ENCODE assay signal across 2 cellular contexts in the genomic region with DNA sequence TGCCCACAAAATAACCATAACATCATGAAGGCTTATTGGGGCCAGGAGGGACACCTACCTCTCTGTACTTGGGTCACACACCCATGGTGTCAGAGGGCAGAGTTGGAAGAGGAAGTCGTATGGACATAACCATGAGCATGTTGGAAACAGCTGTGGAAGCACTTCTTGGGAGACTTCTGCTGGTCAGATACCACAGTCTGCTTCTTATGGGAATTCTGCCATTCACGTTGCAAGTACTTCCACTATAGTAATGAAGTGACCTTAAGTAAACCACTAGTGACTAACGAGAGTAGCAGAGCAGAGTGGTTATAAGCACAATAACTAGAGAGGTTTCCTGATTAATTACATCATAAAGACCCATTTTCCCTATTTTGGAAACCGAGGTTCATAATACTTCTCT.
TF ChIP-seq lines count a peak whose summit lies in the region.

No MANE protein-coding gene starts in this region.

TF ChIP-seq in GM23338, 12 proteins besides CTCF, POLR2A, EP300 and RAD21 (continued from another document):
- TF ChIP-seq ZNF462 (CRISPR knock-in tag; IDR thresholded peaks at IDR 0.05) (no peak), ZNF114 (CRISPR knock-in tag; IDR thresholded peaks at IDR 0.05) (no peak), STAT1 (IDR thresholded peaks at IDR 0.05; ENCODE audit: unreplicated experiment) (no peak)
- TF ChIP-seq, protein P1, sequence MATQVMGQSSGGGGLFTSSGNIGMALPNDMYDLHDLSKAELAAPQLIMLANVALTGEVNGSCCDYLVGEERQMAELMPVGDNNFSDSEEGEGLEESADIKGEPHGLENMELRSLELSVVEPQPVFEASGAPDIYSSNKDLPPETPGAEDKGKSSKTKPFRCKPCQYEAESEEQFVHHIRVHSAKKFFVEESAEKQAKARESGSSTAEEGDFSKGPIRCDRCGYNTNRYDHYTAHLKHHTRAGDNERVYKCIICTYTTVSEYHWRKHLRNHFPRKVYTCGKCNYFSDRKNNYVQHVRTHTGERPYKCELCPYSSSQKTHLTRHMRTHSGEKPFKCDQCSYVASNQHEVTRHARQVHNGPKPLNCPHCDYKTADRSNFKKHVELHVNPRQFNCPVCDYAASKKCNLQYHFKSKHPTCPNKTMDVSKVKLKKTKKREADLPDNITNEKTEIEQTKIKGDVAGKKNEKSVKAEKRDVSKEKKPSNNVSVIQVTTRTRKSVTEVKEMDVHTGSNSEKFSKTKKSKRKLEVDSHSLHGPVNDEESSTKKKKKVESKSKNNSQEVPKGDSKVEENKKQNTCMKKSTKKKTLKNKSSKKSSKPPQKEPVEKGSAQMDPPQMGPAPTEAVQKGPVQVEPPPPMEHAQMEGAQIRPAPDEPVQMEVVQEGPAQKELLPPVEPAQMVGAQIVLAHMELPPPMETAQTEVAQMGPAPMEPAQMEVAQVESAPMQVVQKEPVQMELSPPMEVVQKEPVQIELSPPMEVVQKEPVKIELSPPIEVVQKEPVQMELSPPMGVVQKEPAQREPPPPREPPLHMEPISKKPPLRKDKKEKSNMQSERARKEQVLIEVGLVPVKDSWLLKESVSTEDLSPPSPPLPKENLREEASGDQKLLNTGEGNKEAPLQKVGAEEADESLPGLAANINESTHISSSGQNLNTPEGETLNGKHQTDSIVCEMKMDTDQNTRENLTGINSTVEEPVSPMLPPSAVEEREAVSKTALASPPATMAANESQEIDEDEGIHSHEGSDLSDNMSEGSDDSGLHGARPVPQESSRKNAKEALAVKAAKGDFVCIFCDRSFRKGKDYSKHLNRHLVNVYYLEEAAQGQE (IDR thresholded peaks at IDR 0.05; ENCODE audit: unreplicated experiment), result no peak

TF ChIP-seq in K562, 482 proteins besides CTCF, POLR2A, EP300 and RAD21 (continued from another document):
- TF ChIP-seq, protein P2, sequence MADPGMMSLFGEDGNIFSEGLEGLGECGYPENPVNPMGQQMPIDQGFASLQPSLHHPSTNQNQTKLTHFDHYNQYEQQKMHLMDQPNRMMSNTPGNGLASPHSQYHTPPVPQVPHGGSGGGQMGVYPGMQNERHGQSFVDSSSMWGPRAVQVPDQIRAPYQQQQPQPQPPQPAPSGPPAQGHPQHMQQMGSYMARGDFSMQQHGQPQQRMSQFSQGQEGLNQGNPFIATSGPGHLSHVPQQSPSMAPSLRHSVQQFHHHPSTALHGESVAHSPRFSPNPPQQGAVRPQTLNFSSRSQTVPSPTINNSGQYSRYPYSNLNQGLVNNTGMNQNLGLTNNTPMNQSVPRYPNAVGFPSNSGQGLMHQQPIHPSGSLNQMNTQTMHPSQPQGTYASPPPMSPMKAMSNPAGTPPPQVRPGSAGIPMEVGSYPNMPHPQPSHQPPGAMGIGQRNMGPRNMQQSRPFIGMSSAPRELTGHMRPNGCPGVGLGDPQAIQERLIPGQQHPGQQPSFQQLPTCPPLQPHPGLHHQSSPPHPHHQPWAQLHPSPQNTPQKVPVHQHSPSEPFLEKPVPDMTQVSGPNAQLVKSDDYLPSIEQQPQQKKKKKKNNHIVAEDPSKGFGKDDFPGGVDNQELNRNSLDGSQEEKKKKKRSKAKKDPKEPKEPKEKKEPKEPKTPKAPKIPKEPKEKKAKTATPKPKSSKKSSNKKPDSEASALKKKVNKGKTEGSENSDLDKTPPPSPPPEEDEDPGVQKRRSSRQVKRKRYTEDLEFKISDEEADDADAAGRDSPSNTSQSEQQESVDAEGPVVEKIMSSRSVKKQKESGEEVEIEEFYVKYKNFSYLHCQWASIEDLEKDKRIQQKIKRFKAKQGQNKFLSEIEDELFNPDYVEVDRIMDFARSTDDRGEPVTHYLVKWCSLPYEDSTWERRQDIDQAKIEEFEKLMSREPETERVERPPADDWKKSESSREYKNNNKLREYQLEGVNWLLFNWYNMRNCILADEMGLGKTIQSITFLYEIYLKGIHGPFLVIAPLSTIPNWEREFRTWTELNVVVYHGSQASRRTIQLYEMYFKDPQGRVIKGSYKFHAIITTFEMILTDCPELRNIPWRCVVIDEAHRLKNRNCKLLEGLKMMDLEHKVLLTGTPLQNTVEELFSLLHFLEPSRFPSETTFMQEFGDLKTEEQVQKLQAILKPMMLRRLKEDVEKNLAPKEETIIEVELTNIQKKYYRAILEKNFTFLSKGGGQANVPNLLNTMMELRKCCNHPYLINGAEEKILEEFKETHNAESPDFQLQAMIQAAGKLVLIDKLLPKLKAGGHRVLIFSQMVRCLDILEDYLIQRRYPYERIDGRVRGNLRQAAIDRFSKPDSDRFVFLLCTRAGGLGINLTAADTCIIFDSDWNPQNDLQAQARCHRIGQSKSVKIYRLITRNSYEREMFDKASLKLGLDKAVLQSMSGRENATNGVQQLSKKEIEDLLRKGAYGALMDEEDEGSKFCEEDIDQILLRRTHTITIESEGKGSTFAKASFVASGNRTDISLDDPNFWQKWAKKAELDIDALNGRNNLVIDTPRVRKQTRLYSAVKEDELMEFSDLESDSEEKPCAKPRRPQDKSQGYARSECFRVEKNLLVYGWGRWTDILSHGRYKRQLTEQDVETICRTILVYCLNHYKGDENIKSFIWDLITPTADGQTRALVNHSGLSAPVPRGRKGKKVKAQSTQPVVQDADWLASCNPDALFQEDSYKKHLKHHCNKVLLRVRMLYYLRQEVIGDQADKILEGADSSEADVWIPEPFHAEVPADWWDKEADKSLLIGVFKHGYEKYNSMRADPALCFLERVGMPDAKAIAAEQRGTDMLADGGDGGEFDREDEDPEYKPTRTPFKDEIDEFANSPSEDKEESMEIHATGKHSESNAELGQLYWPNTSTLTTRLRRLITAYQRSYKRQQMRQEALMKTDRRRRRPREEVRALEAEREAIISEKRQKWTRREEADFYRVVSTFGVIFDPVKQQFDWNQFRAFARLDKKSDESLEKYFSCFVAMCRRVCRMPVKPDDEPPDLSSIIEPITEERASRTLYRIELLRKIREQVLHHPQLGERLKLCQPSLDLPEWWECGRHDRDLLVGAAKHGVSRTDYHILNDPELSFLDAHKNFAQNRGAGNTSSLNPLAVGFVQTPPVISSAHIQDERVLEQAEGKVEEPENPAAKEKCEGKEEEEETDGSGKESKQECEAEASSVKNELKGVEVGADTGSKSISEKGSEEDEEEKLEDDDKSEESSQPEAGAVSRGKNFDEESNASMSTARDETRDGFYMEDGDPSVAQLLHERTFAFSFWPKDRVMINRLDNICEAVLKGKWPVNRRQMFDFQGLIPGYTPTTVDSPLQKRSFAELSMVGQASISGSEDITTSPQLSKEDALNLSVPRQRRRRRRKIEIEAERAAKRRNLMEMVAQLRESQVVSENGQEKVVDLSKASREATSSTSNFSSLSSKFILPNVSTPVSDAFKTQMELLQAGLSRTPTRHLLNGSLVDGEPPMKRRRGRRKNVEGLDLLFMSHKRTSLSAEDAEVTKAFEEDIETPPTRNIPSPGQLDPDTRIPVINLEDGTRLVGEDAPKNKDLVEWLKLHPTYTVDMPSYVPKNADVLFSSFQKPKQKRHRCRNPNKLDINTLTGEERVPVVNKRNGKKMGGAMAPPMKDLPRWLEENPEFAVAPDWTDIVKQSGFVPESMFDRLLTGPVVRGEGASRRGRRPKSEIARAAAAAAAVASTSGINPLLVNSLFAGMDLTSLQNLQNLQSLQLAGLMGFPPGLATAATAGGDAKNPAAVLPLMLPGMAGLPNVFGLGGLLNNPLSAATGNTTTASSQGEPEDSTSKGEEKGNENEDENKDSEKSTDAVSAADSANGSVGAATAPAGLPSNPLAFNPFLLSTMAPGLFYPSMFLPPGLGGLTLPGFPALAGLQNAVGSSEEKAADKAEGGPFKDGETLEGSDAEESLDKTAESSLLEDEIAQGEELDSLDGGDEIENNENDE (IDR thresholded peaks at IDR 0.05; ENCODE audit: low read depth, low read length), result no peak
- no peak for TF ChIP-seq FOSL1 (tag; conservative IDR thresholded peaks at IDR 0.05)
- TF ChIP-seq PHTF2 (CRISPR knock-in tag; IDR thresholded peaks at IDR 0.05), result no peak
- 0 out of 2 replicates have a peak, but pooled peaks have one; percentile 22 for TF ChIP-seq SPI1 (IDR thresholded peaks at IDR 0.05; ENCODE audit: borderline replicate concordance, low read depth, low read length)
- no peak for TF ChIP-seq ARID4B (CRISPR knock-in tag; IDR thresholded peaks at IDR 0.05)
- no peak for TF ChIP-seq NR0B1 (IDR thresholded peaks at IDR 0.05; ENCODE audit: partially characterized antibody)
- no peak for TF ChIP-seq GABPA (tag; conservative IDR thresholded peaks at IDR 0.05; ENCODE audit: low read depth)
- TF ChIP-seq PBX2 (CRISPR knock-in tag; IDR thresholded peaks at IDR 0.05; ENCODE audit: low read depth), result no peak
- TF ChIP-seq PBX2 (tag; conservative IDR thresholded peaks at IDR 0.05; ENCODE audit: low read depth), result no peak
- TF ChIP-seq, protein P3, sequence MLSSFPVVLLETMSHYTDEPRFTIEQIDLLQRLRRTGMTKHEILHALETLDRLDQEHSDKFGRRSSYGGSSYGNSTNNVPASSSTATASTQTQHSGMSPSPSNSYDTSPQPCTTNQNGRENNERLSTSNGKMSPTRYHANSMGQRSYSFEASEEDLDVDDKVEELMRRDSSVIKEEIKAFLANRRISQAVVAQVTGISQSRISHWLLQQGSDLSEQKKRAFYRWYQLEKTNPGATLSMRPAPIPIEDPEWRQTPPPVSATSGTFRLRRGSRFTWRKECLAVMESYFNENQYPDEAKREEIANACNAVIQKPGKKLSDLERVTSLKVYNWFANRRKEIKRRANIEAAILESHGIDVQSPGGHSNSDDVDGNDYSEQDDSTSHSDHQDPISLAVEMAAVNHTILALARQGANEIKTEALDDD (IDR thresholded peaks at IDR 0.05), result 0 out of 2 replicates have a peak, but pooled peaks have one; percentile 18
- no peak for TF ChIP-seq KAT8 (IDR thresholded peaks at IDR 0.05; ENCODE audit: low read depth)
- TF ChIP-seq SIN3B (IDR thresholded peaks at IDR 0.05; ENCODE audit: low read depth), result no peak
- no peak for TF ChIP-seq FOXO4 (CRISPR knock-in tag; IDR thresholded peaks at IDR 0.05)
- no peak for TF ChIP-seq SAP30 (IDR thresholded peaks at IDR 0.05; ENCODE audit: borderline replicate concordance, insufficient read depth, low read depth, low read length, poor library complexity, severe bottlenecking)
TF ChIP-seq in K562: peak in this region for 2.
